In genomic region chr10:121710971-121711370, GRCh38 we compare ENCODE assay signal across 15 cellular contexts.
A peak's percentile ranks its signal among the peaks of the same experiment; 100 is the strongest.
DNase-seq lines count a peak whose midpoint lies in the region; ATAC-seq and TF ChIP-seq lines count a peak whose summit lies in the region.
"Had no signal": no experiment of that assay in that cellular context is flagged by ENCODE, and none has a peak within 500 bp of the region (broad histone marks: within the 10 kb centered on the region; RNA-seq: fewer than 3 reads in every experiment).

No MANE protein-coding gene starts in this region.

- H2BK15ac ChIP-seq in neuronal stem cell (ENCODE audit: low read length) = no peak overlapping the region

- in situ Hi-C loops in G401 (cut with HindIII; ENCODE audit: low sequenced_read_pairs) = no loop called here

- no CpG with 5 or more reads among the region's 7 CpGs for WGBS in neuronal stem cell (ENCODE audit: extremely low coverage in 2 of 2, insufficient read length in 2 of 2, insufficient replicate concordance in 1 of 2), 2 donors

- no peaks in the 10 kb centered on the region for H3K36me3 ChIP-seq in neuronal stem cell (replicated peaks in 1 of 2; ENCODE audit: control insufficient read depth in 2 of 2, insufficient read depth in 2 of 2, low read length in 2 of 2)
- H3K36me3 ChIP-seq: BLaER1 treated with 17β-estradiol and CSF1 and Interleukin-3, amounts not matched to agents 10 nM and 100 nM had no signal

- H2BK120ac ChIP-seq in neuronal stem cell (ENCODE audit: low read depth, low read length) = no peak overlapping the region

- H3K27me3 Mint-ChIP-seq in brain = peaks cover 9% of the 10 kb centered on the region
- H3K27me3 Mint-ChIP-seq in endothelial cell (ENCODE audit: unreplicated experiment) = no peaks in the 10 kb centered on the region

- no peak overlapping the region for H3K14ac ChIP-seq in neuronal stem cell (ENCODE audit: low read length)

- TF ChIP-seq CTCF in brain (conservative IDR thresholded peaks at IDR 0.05) (no peak), endothelial cell (IDR thresholded peaks at IDR 0.05; ENCODE audit: unreplicated experiment) (no peak)

- H3K9ac ChIP-seq in neuronal stem cell (ENCODE audit: low read depth, low read length, poor library complexity) = no peak overlapping the region
- H3K9ac ChIP-seq: BLaER1 treated with 17β-estradiol and CSF1 and Interleukin-3, amounts not matched to agents 10 nM and 100 nM; GM23248 had no signal

- no peak overlapping the region for H3K23ac ChIP-seq in neuronal stem cell (ENCODE audit: low read depth, low read length, poor library complexity)

- H3K4me2 ChIP-seq in neuronal stem cell (ENCODE audit: insufficient read depth, low read length, poor library complexity, severe bottlenecking) = peak overlapping the region; percentile 45

- H2BK5ac ChIP-seq in neuronal stem cell (ENCODE audit: low read length) = no peak overlapping the region

- H3K4me3 Mint-ChIP-seq in brain (peak overlapping the region; percentile 14 to 81 (median 74)), endothelial cell (ENCODE audit: unreplicated experiment) (no peak overlapping the region)
- H3K4me3 Mint-ChIP-seq: CD4-positive, CD25-positive, alpha-beta regulatory T cell had no signal

- H2AFZ ChIP-seq in neuronal stem cell (ENCODE audit: low read length) = peak overlapping the region; percentile 81
- H2AFZ ChIP-seq: GM23248 had no signal

- no peaks in the 10 kb centered on the region for H3K36me3 Mint-ChIP-seq in brain
- H3K36me3 Mint-ChIP-seq in endothelial cell (ENCODE audit: low read depth, unreplicated experiment) = peaks cover 7% of the 10 kb centered on the region
- H3K36me3 Mint-ChIP-seq: CD4-positive, CD25-positive, alpha-beta regulatory T cell had no signal

- DNase-seq in G401 (ENCODE audit: low spot score) = peak; percentile 58
- DNase-seq in endothelial cell (ENCODE audit: low spot score) = no peak
- DNase-seq in neuronal stem cell (ENCODE audit: low spot score) = no peak
- no peak for DNase-seq in stimulated activated CD4-positive, alpha-beta T cell treated with anti-CD3 and anti-CD28 coated beads, Interleukin-4, amount 100 ng/mL, for 24 hours
- no peak for DNase-seq in GDM1 (lab: John Stamatoyannopoulos, UW)
- DNase-seq in Kasumi-1 (lab: John Stamatoyannopoulos, UW) = no peak
- DNase-seq: ACHN; CD4-positive, CD25-positive, alpha-beta regulatory T cell; DMS53; GM23248; H9 had no signal

- H4K8ac ChIP-seq in neuronal stem cell (ENCODE audit: low read depth, low read length) = no peak overlapping the region

- no peak overlapping the region for H2AK5ac ChIP-seq in neuronal stem cell (ENCODE audit: low read depth, low read length)

- H3K27ac ChIP-seq in neuronal stem cell (replicated peaks; ENCODE audit: low read length) = peak overlapping the region; percentile 74
- H3K27ac ChIP-seq: BLaER1 treated with 17β-estradiol and CSF1 and Interleukin-3, amounts not matched to agents 10 nM and 100 nM; GM23248 had no signal

- H3K18ac ChIP-seq in neuronal stem cell (ENCODE audit: low read length) = peak overlapping the region; percentile 61

- no peak overlapping the region for H3K4me3 ChIP-seq in neuronal stem cell (ENCODE audit: low read length in 2 of 2)
- H3K4me3 ChIP-seq: BLaER1 treated with 17β-estradiol and CSF1 and Interleukin-3, amounts not matched to agents 10 nM and 100 nM; GM12878; GM23248 had no signal

- H4K91ac ChIP-seq in neuronal stem cell (ENCODE audit: low read depth, low read length, poor library complexity) = no peak overlapping the region

- peaks cover 7 to 26% (median 15%) of the 10 kb centered on the region in 5 experiments for H3K9me3 Mint-ChIP-seq in brain
- no peaks in the 10 kb centered on the region for H3K9me3 Mint-ChIP-seq in endothelial cell (ENCODE audit: unreplicated experiment)

- no peak overlapping the region for H3K4ac ChIP-seq in neuronal stem cell (ENCODE audit: low read length)

- ATAC-seq in GM18873 (IDR thresholded peaks at IDR 0.05; ENCODE audit: low FRiP score, unreplicated experiment) = no peak
- ATAC-seq: GM12878 had no signal

- H3K4me1 Mint-ChIP-seq in brain = peaks cover 36% of the 10 kb centered on the region
- no peaks in the 10 kb centered on the region for H3K4me1 Mint-ChIP-seq in endothelial cell (ENCODE audit: unreplicated experiment)
- H3K4me1 Mint-ChIP-seq: CD4-positive, CD25-positive, alpha-beta regulatory T cell had no signal

- H3K27ac Mint-ChIP-seq in brain (peak overlapping the region; percentile 87 to 95 (median 93)), endothelial cell (ENCODE audit: unreplicated experiment) (peak overlapping the region; percentile 41)

- peaks cover 0 to 6% (median 0%) of the 10 kb centered on the region in 3 experiments for H3K27me3 ChIP-seq in neuronal stem cell (ENCODE audit: control insufficient read depth in 3 of 3, insufficient read depth in 3 of 3, low read depth in 1 of 3, low read length in 3 of 3)
- H3K27me3 ChIP-seq: BLaER1 treated with 17β-estradiol and CSF1 and Interleukin-3, amounts not matched to agents 10 nM and 100 nM had no signal

- no peak overlapping the region for H2BK12ac ChIP-seq in neuronal stem cell (ENCODE audit: low read length)

- H3K9me3 ChIP-seq in neuronal stem cell (replicated peaks in 1 of 2; ENCODE audit: control insufficient read depth in 2 of 2, insufficient read depth in 1 of 2, low read depth in 1 of 2, low read length in 2 of 2) = peaks cover 0 to 4% of the 10 kb centered on the region in 2 donors

- H3K4me1 ChIP-seq in neuronal stem cell (ENCODE audit: control insufficient read depth in 2 of 2, insufficient read depth in 1 of 2, low read depth in 1 of 2, low read length in 2 of 2) = peaks cover 18 to 30% of the 10 kb centered on the region in 2 donors

- no peaks in the 10 kb centered on the region for H3K79me1 ChIP-seq in neuronal stem cell (ENCODE audit: low read depth, low read length)
